8 cellular contexts compared by ENCODE assay signal in genomic region chr12:46303039-46303666, GRCh38. TPM values are rescaled to one million over a fixed set of nuclear protein-coding genes. Genes with fewer than 3 reads are reported as not detected.
DNase-seq lines count a peak whose midpoint lies in the region; ATAC-seq and TF ChIP-seq lines count a peak whose summit lies in the region.

No MANE protein-coding gene starts in this region.

- in situ Hi-C loops in mammary epithelial cell (cut with MboI; ENCODE audit: low sequenced_read_pairs in 2 of 2), result no loop called here

- peak; percentile 65 to 70 for TF ChIP-seq CTCF in mammary epithelial cell (conservative IDR thresholded peaks at IDR 0.05 in 1 of 2, IDR thresholded peaks at IDR 0.05 in 1 of 2; ENCODE audit: extremely low read depth in 1 of 2, insufficient read depth in 1 of 2, low read depth in 1 of 2, low read length in 2 of 2)
- peak; percentile 44 to 75 for TF ChIP-seq CTCF in left lung (IDR thresholded peaks at IDR 0.05)

- ATAC-seq in HG02642 (IDR thresholded peaks at IDR 0.05; ENCODE audit: poor library complexity, unreplicated experiment) (peak; percentile 75), left lung (peak; percentile 92)

- H2AFZ ChIP-seq in mammary epithelial cell (ENCODE audit: low read depth, low read length), result no peak overlapping the region

- H3K79me2 ChIP-seq in mammary epithelial cell (ENCODE audit: insufficient read depth, low read length), result no peaks in the 10 kb centered on the region

- WGBS in mammary epithelial cell (ENCODE audit: low coverage, missing lambda C conversion rate), result 96% methylated on average over 5 of the region's 5 CpGs

- H3K27ac ChIP-seq in mammary epithelial cell (ENCODE audit: insufficient read depth, low read depth, low read length), result no peak overlapping the region
- H3K27ac ChIP-seq in left lung, result no peak overlapping the region

- H3K36me3 ChIP-seq in mammary epithelial cell (ENCODE audit: insufficient read depth, low read length) (no peaks in the 10 kb centered on the region), left lung (no peaks in the 10 kb centered on the region)

- H3K27me3 ChIP-seq in mammary epithelial cell (ENCODE audit: insufficient read depth, low read length) (peaks cover 2% of the 10 kb centered on the region), left lung (no peaks in the 10 kb centered on the region)

- H3K4me3 ChIP-seq in mammary epithelial cell (replicated peaks in 1 of 3; ENCODE audit: insufficient read depth in 1 of 3, low read depth in 2 of 3, low read length in 3 of 3) (no peak overlapping the region), left lung (no peak overlapping the region)

- no peaks in the 10 kb centered on the region for H3K4me1 ChIP-seq in mammary epithelial cell (ENCODE audit: insufficient read depth, low read length)
- H3K4me1 ChIP-seq in left lung, result no peaks in the 10 kb centered on the region

- peak; percentile 13 for DNase-seq in GM03348 (ENCODE audit: low spot score)
- DNase-seq in T-helper 1 cell, result peak in 4 of 5 donors; percentile 19 to 48 (median 43)
- peak; percentile 53 for DNase-seq in mammary epithelial cell
- no peak for DNase-seq in left lung
- DNase-seq in stimulated activated CD8-positive, alpha-beta memory T cell treated with anti-CD3 and anti-CD28 coated beads, Interleukin-4, amount 100 ng/mL, for 48 hours, result peak; percentile 58
- no peak for DNase-seq in NCI-H2227 treated with DMSO at 0.1 percent for 48 hours (lab: John Stamatoyannopoulos, UW)
- no peak for DNase-seq in NCI-H1930 (lab: John Stamatoyannopoulos, UW)

- H4K20me1 ChIP-seq in mammary epithelial cell (ENCODE audit: insufficient read depth, low read length), result no peaks in the 10 kb centered on the region

- intact Hi-C loops in mammary epithelial cell (cut with micrococcal nuclease), result no loop called here
- intact Hi-C loops in left lung (cut with DNase I), result no loop called here

- CTCF ChIA-PET in mammary epithelial cell (lab: Charles Lee; ENCODE audit: low non-redundant PET), result interaction anchor here (0.6 to 0.7 kb wide), 4 partner anchors 26 to 331 kb away, joined by 3 to 5 read pairs (median 3); no protein-coding TSS in a partner anchor

- H3K9me3 ChIP-seq in mammary epithelial cell (replicated peaks; ENCODE audit: insufficient read depth, low read length) (no peaks in the 10 kb centered on the region), left lung (peaks cover 0 to 7% of the 10 kb centered on the region in 2 donors)

- BruUV-seq in mammary epithelial cell (replicated peaks; lab: Mats Ljungman, UMichigan), result no TSS peak

- dilution Hi-C loops in mammary epithelial cell (cut with HindIII; ENCODE audit: low sequenced_read_pairs), result no loop called here

- H3K4me2 ChIP-seq in mammary epithelial cell (ENCODE audit: insufficient read depth, low read depth, low read length), result no peak overlapping the region

- H3K9ac ChIP-seq in mammary epithelial cell (ENCODE audit: insufficient read depth, low read length), result no peak overlapping the region

RNA-seq across cellular contexts. Expression of gene SLC38A1, which starts 34.3 kb away (rescaled TPM):
- total RNA-seq in mammary epithelial cell (100 to 1,000 TPM; 208 to 360 TPM), left lung (10 to 100 TPM; 58.7 to 67.5 TPM)
- polyA plus RNA-seq in mammary epithelial cell, result 106 TPM
- polyA minus RNA-seq in mammary epithelial cell, result 301 TPM

Comparison
In these comparisons a context has a peak if more than half of its experiments do, and no peak if none do; other contexts are left out.
1. DNase-seq: peak in GM03348 (single experiment), T-helper 1 cell (4 of 5), mammary epithelial cell (single experiment) and stimulated activated CD8-positive, alpha-beta memory T cell treated with anti-CD3 and anti-CD28 coated beads, Interleukin-4, amount 100 ng/mL, for 48 hours (single experiment); none in left lung (0 of 2), NCI-H2227 treated with DMSO at 0.1 percent for 48 hours (single experiment) and NCI-H1930 (0 of 2).